In genomic region chr7:100126931-100127865, GRCh38 we compare ENCODE assay signal across 1 cellular context.
A peak's percentile ranks its signal among the peaks of the same experiment; 100 is the strongest.
TF ChIP-seq lines count a peak whose summit lies in the region.

TSS of gene MBLAC1 (plus strand) at chr7:100126967. CDS start at chr7:100127396, 429 bp downstream.

TF ChIP-seq in K562, 482 proteins besides CTCF, POLR2A, EP300 and RAD21 (continued from another document and continues in another):
- TF ChIP-seq THAP12 (CRISPR knock-in tag; IDR thresholded peaks at IDR 0.05) = no peak; the same call in 1 of the 2 replicates
- TF ChIP-seq SIRT6 (IDR thresholded peaks at IDR 0.05; ENCODE audit: low read depth, low read length) = no peak
- peak; percentile 98 for TF ChIP-seq JUND (IDR thresholded peaks at IDR 0.05; ENCODE audit: borderline replicate concordance, low read depth, low read length)
- no peak for TF ChIP-seq JUND (tag; IDR thresholded peaks at IDR 0.05; ENCODE audit: borderline replicate concordance, low read depth, low read length)
- TF ChIP-seq ILF3 (IDR thresholded peaks at IDR 0.05; ENCODE audit: borderline replicate concordance) = no peak
- TF ChIP-seq, protein P1, sequence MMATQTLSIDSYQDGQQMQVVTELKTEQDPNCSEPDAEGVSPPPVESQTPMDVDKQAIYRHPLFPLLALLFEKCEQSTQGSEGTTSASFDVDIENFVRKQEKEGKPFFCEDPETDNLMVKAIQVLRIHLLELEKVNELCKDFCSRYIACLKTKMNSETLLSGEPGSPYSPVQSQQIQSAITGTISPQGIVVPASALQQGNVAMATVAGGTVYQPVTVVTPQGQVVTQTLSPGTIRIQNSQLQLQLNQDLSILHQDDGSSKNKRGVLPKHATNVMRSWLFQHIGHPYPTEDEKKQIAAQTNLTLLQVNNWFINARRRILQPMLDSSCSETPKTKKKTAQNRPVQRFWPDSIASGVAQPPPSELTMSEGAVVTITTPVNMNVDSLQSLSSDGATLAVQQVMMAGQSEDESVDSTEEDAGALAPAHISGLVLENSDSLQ (IDR thresholded peaks at IDR 0.05) = no peak
- TF ChIP-seq TOE1 (IDR thresholded peaks at IDR 0.05; ENCODE audit: borderline replicate concordance) = peak; percentile 84
- no peak for TF ChIP-seq TOE1 (CRISPR knock-in tag; IDR thresholded peaks at IDR 0.05; ENCODE audit: borderline replicate concordance, low read depth)
- no peak for TF ChIP-seq HDAC3 (IDR thresholded peaks at IDR 0.05; ENCODE audit: borderline replicate concordance, partially characterized antibody)
- TF ChIP-seq, protein P2, sequence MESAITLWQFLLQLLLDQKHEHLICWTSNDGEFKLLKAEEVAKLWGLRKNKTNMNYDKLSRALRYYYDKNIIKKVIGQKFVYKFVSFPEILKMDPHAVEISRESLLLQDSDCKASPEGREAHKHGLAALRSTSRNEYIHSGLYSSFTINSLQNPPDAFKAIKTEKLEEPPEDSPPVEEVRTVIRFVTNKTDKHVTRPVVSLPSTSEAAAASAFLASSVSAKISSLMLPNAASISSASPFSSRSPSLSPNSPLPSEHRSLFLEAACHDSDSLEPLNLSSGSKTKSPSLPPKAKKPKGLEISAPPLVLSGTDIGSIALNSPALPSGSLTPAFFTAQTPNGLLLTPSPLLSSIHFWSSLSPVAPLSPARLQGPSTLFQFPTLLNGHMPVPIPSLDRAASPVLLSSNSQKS (CRISPR knock-in tag; IDR thresholded peaks at IDR 0.05) = no peak
- TF ChIP-seq MIER1 (IDR thresholded peaks at IDR 0.05; ENCODE audit: low read depth) = peak; percentile 40; the same call in 1 of the 2 replicates
- no peak; a peak in 1 of 4 replicates for TF ChIP-seq TRIM24 (IDR thresholded peaks at IDR 0.05)
- peak; percentile 98 for TF ChIP-seq NFRKB (IDR thresholded peaks at IDR 0.05; ENCODE audit: low read depth)
- TF ChIP-seq EGR1 (conservative IDR thresholded peaks at IDR 0.05) = no peak; the same call in 1 of the 2 replicates
- TF ChIP-seq CBX3 (IDR thresholded peaks at IDR 0.05; ENCODE audit: borderline replicate concordance in 1 of 2, low read length in 2 of 2) = peak in 1 of 2 experiments; percentile 65; a peak in 2 of 3 replicates
- 0 out of 2 replicates have a peak, but pooled peaks have one; percentile 35 for TF ChIP-seq FOXM1 (IDR thresholded peaks at IDR 0.05; ENCODE audit: low read depth)
- TF ChIP-seq FOXM1 (CRISPR knock-in tag; IDR thresholded peaks at IDR 0.05; ENCODE audit: low read depth) = peak; percentile 70
- no peak for TF ChIP-seq MECOM (CRISPR knock-in tag; IDR thresholded peaks at IDR 0.05)
- TF ChIP-seq BRCA1 (IDR thresholded peaks at IDR 0.05) = no peak
- no peak for TF ChIP-seq BRCA1 (CRISPR knock-in tag; IDR thresholded peaks at IDR 0.05)
- TF ChIP-seq CHD1 (IDR thresholded peaks at IDR 0.05; ENCODE audit: low read length) = peak; percentile 11
- no peak for TF ChIP-seq CEBPZ (IDR thresholded peaks at IDR 0.05; ENCODE audit: borderline replicate concordance, low read depth, low read length)
- TF ChIP-seq, protein P3, sequence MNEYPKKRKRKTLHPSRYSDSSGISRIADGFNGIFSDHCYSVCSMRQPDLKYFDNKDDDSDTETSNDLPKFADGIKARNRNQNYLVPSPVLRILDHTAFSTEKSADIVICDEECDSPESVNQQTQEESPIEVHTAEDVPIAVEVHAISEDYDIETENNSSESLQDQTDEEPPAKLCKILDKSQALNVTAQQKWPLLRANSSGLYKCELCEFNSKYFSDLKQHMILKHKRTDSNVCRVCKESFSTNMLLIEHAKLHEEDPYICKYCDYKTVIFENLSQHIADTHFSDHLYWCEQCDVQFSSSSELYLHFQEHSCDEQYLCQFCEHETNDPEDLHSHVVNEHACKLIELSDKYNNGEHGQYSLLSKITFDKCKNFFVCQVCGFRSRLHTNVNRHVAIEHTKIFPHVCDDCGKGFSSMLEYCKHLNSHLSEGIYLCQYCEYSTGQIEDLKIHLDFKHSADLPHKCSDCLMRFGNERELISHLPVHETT (CRISPR knock-in tag; conservative IDR thresholded peaks at IDR 0.05 in 1 of 2, IDR thresholded peaks at IDR 0.05 in 1 of 2) = peak in 1 of 2 experiments; percentile 64; a peak in 2 of 4 replicates
- TF ChIP-seq, protein P4, sequence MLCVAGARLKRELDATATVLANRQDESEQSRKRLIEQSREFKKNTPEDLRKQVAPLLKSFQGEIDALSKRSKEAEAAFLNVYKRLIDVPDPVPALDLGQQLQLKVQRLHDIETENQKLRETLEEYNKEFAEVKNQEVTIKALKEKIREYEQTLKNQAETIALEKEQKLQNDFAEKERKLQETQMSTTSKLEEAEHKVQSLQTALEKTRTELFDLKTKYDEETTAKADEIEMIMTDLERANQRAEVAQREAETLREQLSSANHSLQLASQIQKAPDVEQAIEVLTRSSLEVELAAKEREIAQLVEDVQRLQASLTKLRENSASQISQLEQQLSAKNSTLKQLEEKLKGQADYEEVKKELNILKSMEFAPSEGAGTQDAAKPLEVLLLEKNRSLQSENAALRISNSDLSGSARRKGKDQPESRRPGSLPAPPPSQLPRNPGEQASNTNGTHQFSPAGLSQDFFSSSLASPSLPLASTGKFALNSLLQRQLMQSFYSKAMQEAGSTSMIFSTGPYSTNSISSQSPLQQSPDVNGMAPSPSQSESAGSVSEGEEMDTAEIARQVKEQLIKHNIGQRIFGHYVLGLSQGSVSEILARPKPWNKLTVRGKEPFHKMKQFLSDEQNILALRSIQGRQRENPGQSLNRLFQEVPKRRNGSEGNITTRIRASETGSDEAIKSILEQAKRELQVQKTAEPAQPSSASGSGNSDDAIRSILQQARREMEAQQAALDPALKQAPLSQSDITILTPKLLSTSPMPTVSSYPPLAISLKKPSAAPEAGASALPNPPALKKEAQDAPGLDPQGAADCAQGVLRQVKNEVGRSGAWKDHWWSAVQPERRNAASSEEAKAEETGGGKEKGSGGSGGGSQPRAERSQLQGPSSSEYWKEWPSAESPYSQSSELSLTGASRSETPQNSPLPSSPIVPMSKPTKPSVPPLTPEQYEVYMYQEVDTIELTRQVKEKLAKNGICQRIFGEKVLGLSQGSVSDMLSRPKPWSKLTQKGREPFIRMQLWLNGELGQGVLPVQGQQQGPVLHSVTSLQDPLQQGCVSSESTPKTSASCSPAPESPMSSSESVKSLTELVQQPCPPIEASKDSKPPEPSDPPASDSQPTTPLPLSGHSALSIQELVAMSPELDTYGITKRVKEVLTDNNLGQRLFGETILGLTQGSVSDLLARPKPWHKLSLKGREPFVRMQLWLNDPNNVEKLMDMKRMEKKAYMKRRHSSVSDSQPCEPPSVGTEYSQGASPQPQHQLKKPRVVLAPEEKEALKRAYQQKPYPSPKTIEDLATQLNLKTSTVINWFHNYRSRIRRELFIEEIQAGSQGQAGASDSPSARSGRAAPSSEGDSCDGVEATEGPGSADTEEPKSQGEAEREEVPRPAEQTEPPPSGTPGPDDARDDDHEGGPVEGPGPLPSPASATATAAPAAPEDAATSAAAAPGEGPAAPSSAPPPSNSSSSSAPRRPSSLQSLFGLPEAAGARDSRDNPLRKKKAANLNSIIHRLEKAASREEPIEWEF (CRISPR knock-in tag; IDR thresholded peaks at IDR 0.05) = no peak
- TF ChIP-seq SETDB1 (IDR thresholded peaks at IDR 0.05; ENCODE audit: low read length) = no peak
- no peak for TF ChIP-seq KLF16 (IDR thresholded peaks at IDR 0.05)
- TF ChIP-seq PHTF2 (CRISPR knock-in tag; IDR thresholded peaks at IDR 0.05) = no peak
- peak; percentile 34; the same call in 1 of the 2 replicates for TF ChIP-seq ZNF584 (CRISPR knock-in tag; IDR thresholded peaks at IDR 0.05; ENCODE audit: low read depth)
- TF ChIP-seq ZNF41 (CRISPR knock-in tag; conservative IDR thresholded peaks at IDR 0.05) = no peak
- TF ChIP-seq KAT8 (IDR thresholded peaks at IDR 0.05; ENCODE audit: low read depth) = no peak
- TF ChIP-seq MAFK (IDR thresholded peaks at IDR 0.05; ENCODE audit: low read length) = no peak
- TF ChIP-seq ATF1 (CRISPR knock-in tag; IDR thresholded peaks at IDR 0.05) = no peak
- TF ChIP-seq ATF1 (tag; IDR thresholded peaks at IDR 0.05) = peak; percentile 83
- peak in 1 of 2 experiments; percentile 19; a peak in 1 of 4 replicates for TF ChIP-seq HDAC1 (IDR thresholded peaks at IDR 0.05)
- TF ChIP-seq BCL6 (CRISPR knock-in tag; IDR thresholded peaks at IDR 0.05) = no peak
- TF ChIP-seq CBFB (CRISPR knock-in tag; IDR thresholded peaks at IDR 0.05) = 0 out of 2 replicates have a peak, but pooled peaks have one; percentile 45
- TF ChIP-seq ZNF143 (CRISPR knock-in tag; IDR thresholded peaks at IDR 0.05) = no peak
- TF ChIP-seq TBP (optimal IDR thresholded peaks at IDR 0.05; ENCODE audit: low read depth, low read length) = peak; percentile 68
- TF ChIP-seq, protein P5, sequence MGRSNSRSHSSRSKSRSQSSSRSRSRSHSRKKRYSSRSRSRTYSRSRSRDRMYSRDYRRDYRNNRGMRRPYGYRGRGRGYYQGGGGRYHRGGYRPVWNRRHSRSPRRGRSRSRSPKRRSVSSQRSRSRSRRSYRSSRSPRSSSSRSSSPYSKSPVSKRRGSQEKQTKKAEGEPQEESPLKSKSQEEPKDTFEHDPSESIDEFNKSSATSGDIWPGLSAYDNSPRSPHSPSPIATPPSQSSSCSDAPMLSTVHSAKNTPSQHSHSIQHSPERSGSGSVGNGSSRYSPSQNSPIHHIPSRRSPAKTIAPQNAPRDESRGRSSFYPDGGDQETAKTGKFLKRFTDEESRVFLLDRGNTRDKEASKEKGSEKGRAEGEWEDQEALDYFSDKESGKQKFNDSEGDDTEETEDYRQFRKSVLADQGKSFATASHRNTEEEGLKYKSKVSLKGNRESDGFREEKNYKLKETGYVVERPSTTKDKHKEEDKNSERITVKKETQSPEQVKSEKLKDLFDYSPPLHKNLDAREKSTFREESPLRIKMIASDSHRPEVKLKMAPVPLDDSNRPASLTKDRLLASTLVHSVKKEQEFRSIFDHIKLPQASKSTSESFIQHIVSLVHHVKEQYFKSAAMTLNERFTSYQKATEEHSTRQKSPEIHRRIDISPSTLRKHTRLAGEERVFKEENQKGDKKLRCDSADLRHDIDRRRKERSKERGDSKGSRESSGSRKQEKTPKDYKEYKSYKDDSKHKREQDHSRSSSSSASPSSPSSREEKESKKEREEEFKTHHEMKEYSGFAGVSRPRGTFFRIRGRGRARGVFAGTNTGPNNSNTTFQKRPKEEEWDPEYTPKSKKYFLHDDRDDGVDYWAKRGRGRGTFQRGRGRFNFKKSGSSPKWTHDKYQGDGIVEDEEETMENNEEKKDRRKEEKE (IDR thresholded peaks at IDR 0.05; ENCODE audit: borderline replicate concordance in 1 of 2, control insufficient read depth in 1 of 2, low read depth in 2 of 2, low read length in 1 of 2) = peak in 1 of 2 experiments; percentile 91; a peak in 2 of 4 replicates
- TF ChIP-seq SOX6 (IDR thresholded peaks at IDR 0.05) = 0 out of 2 replicates have a peak, but pooled peaks have one; percentile 6
- peak; percentile 71; the same call in 1 of the 2 replicates for TF ChIP-seq ESRRA (IDR thresholded peaks at IDR 0.05; ENCODE audit: borderline replicate concordance, low read depth)
- 0 out of 2 replicates have a peak, but pooled peaks have one; percentile 22 for TF ChIP-seq TEAD4 (IDR thresholded peaks at IDR 0.05; ENCODE audit: low read length)
- no peak for TF ChIP-seq TEAD4 (CRISPR knock-in tag; IDR thresholded peaks at IDR 0.05; ENCODE audit: borderline replicate concordance)
- TF ChIP-seq ZBED1 (IDR thresholded peaks at IDR 0.05) = 0 out of 2 replicates have a peak, but pooled peaks have one; percentile 2
- TF ChIP-seq, protein P6, sequence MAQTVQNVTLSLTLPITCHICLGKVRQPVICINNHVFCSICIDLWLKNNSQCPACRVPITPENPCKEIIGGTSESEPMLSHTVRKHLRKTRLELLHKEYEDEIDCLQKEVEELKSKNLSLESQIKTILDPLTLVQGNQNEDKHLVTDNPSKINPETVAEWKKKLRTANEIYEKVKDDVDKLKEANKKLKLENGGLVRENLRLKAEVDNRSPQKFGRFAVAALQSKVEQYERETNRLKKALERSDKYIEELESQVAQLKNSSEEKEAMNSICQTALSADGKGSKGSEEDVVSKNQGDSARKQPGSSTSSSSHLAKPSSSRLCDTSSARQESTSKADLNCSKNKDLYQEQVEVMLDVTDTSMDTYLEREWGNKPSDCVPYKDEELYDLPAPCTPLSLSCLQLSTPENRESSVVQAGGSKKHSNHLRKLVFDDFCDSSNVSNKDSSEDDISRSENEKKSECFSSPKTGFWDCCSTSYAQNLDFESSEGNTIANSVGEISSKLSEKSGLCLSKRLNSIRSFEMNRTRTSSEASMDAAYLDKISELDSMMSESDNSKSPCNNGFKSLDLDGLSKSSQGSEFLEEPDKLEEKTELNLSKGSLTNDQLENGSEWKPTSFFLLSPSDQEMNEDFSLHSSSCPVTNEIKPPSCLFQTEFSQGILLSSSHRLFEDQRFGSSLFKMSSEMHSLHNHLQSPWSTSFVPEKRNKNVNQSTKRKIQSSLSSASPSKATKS (CRISPR knock-in tag; IDR thresholded peaks at IDR 0.05) = no peak
- TF ChIP-seq CREBBP (IDR thresholded peaks at IDR 0.05; ENCODE audit: low read depth, low read length) = no peak
